Comparison of ENCODE assay signal across 27 cellular contexts in genomic region chr4:56147371-56147770, GRCh38.
DNase-seq lines count a peak whose midpoint lies in the region; ATAC-seq, FAIRE-seq and TF ChIP-seq lines count a peak whose summit lies in the region.
"Had no signal": no experiment of that assay in that cellular context is flagged by ENCODE, and none has a peak within 500 bp of the region (broad histone marks: within the 10 kb centered on the region; RNA-seq: fewer than 3 reads in every experiment).

No MANE protein-coding gene starts in this region.

- H2AFZ ChIP-seq in HepG2 (ENCODE audit: low read length) (no peak overlapping the region), astrocyte (ENCODE audit: low read depth, low read length) (no peak overlapping the region)

- H3K4me3 ChIP-seq in HepG2 (replicated peaks in 1 of 3; ENCODE audit: insufficient read depth in 1 of 3, low read depth in 2 of 3, low read length in 3 of 3), result no peak overlapping the region
- H3K4me3 ChIP-seq in right lobe of liver, result no peak overlapping the region
- H3K4me3 ChIP-seq in astrocyte (ENCODE audit: insufficient read depth, low read depth, low read length), result no peak overlapping the region
- no peak overlapping the region for H3K4me3 ChIP-seq in fibroblast of villous mesenchyme (ENCODE audit: low read depth, low read length)
- no peak overlapping the region for H3K4me3 ChIP-seq in ovary
- H3K4me3 ChIP-seq: lung, spleen, upper lobe of right lung had no signal

- H3K9me3 Mint-ChIP-seq in astrocyte (ENCODE audit: unreplicated experiment), result no peaks in the 10 kb centered on the region
- H3K9me3 Mint-ChIP-seq: activated T-cell treated with anti-CD3 and anti-CD28 coated beads, Interleukin-2, amount 50 U/mL, for 4 hours; HFFc6 had no signal

- H3K9me3 ChIP-seq in HepG2 (ENCODE audit: low read length) (no peaks in the 10 kb centered on the region), right lobe of liver (no peaks in the 10 kb centered on the region), astrocyte (ENCODE audit: insufficient read depth, low read depth, low read length) (no peaks in the 10 kb centered on the region), ovary (no peaks in the 10 kb centered on the region)
- H3K9me3 ChIP-seq: spleen, upper lobe of right lung had no signal

- no peak for TF ChIP-seq RAD21 in HepG2 (CRISPR knock-in tag; IDR thresholded peaks at IDR 0.05)

- FAIRE-seq in HepG2 (lab: Jason Lieb, UNC) (no peak), astrocyte (lab: Jason Lieb, UNC) (no peak)
- FAIRE-seq: GM12892, kidney had no signal

- in situ Hi-C loops in HepG2 (cut with HindIII; ENCODE audit: extremely low pct_ligation_motif_present, low pct_unique_long_range_greater_than_20kb), result no loop called here

- H3K9ac ChIP-seq in HepG2 (ENCODE audit: insufficient read depth, low read depth, low read length), result no peak overlapping the region
- H3K9ac ChIP-seq in astrocyte (ENCODE audit: low read length), result no peak overlapping the region

- H3K27me3 Mint-ChIP-seq in astrocyte (ENCODE audit: low read depth, unreplicated experiment), result no peaks in the 10 kb centered on the region

- H4K20me1 ChIP-seq in HepG2 (ENCODE audit: insufficient read depth, low read length) (no peaks in the 10 kb centered on the region), astrocyte (ENCODE audit: insufficient read depth, low read length) (no peaks in the 10 kb centered on the region)

- H3K4me2 ChIP-seq in HepG2 (ENCODE audit: low read depth, low read length) (no peak overlapping the region), astrocyte (ENCODE audit: low read length) (no peak overlapping the region)

- H3K79me2 ChIP-seq in HepG2 (ENCODE audit: insufficient read depth, low read length), result no peaks in the 10 kb centered on the region
- no peaks in the 10 kb centered on the region for H3K79me2 ChIP-seq in astrocyte (ENCODE audit: insufficient read depth, low read length)

- H3K36me3 ChIP-seq in HepG2 (replicated peaks in 1 of 2; ENCODE audit: control insufficient read depth in 1 of 2, insufficient read depth in 2 of 2, low read length in 2 of 2) (no peaks in the 10 kb centered on the region), right lobe of liver (no peaks in the 10 kb centered on the region), astrocyte (ENCODE audit: insufficient read depth, low read length) (no peaks in the 10 kb centered on the region), ovary (no peaks in the 10 kb centered on the region)
- H3K36me3 ChIP-seq: spleen, upper lobe of right lung had no signal

- TF ChIP-seq CTCF in HepG2 (CRISPR knock-in tag; IDR thresholded peaks at IDR 0.05), result no peak
- no peak for TF ChIP-seq CTCF in right lobe of liver (IDR thresholded peaks at IDR 0.05)
- TF ChIP-seq CTCF in astrocyte (IDR thresholded peaks at IDR 0.05; ENCODE audit: insufficient read depth, low read depth, low read length), result no peak
- TF ChIP-seq CTCF in fibroblast of villous mesenchyme (IDR thresholded peaks at IDR 0.05; ENCODE audit: insufficient read depth, low read depth, low read length), result no peak
- TF ChIP-seq CTCF in ovary (IDR thresholded peaks at IDR 0.05), result no peak

- H3K4me3 Mint-ChIP-seq in astrocyte (ENCODE audit: unreplicated experiment), result no peak overlapping the region
- H3K4me3 Mint-ChIP-seq: activated T-cell treated with anti-CD3 and anti-CD28 coated beads, Interleukin-2, amount 50 U/mL, for 4 hours; HFFc6 had no signal

- ATAC-seq in HepG2 (no peak), right lobe of liver (no peak), GM21360 (IDR thresholded peaks at IDR 0.05; ENCODE audit: unreplicated experiment) (no peak)
- ATAC-seq: activated T-cell treated with anti-CD3 and anti-CD28 coated beads, Interleukin-2, amount 50 U/mL, for 4 hours; stimulated activated naive CD8-positive, alpha-beta T cell treated with anti-CD3 and anti-CD28 coated beads, Interleukin-15, Interleukin-2, amounts not matched to agents 100 U/mL and 50 U/mL, for 24 hours; upper lobe of right lung had no signal

- H3K27me3 ChIP-seq in HepG2 (ENCODE audit: control insufficient read depth in 1 of 2, insufficient read depth in 2 of 2, low read length in 2 of 2), result no peaks in the 10 kb centered on the region
- H3K27me3 ChIP-seq in right lobe of liver, result no peaks in the 10 kb centered on the region
- H3K27me3 ChIP-seq in astrocyte (ENCODE audit: insufficient read depth, low read length), result no peaks in the 10 kb centered on the region
- no peaks in the 10 kb centered on the region for H3K27me3 ChIP-seq in ovary
- H3K27me3 ChIP-seq: spleen, upper lobe of right lung had no signal

- TF ChIP-seq POLR2A in HepG2 (IDR thresholded peaks at IDR 0.05; ENCODE audit: insufficient read depth in 1 of 2, low read depth in 2 of 2, low read length in 2 of 2), result no peak
- TF ChIP-seq POLR2A in right lobe of liver (IDR thresholded peaks at IDR 0.05), result no peak
- TF ChIP-seq POLR2A in ovary (IDR thresholded peaks at IDR 0.05), result no peak

- H3K27ac ChIP-seq in HepG2 (ENCODE audit: extremely low read length, insufficient read depth, low read length), result no peak overlapping the region
- no peak overlapping the region for H3K27ac ChIP-seq in right lobe of liver
- H3K27ac ChIP-seq in astrocyte (ENCODE audit: low read depth, low read length), result no peak overlapping the region
- H3K27ac ChIP-seq in ovary, result no peak overlapping the region
- H3K27ac ChIP-seq: spleen, upper lobe of right lung had no signal

- BruUV-seq in HepG2 (replicated peaks; lab: Mats Ljungman, UMichigan), result no TSS peak

- CTCF ChIA-PET in HepG2 (lab: Yijun Ruan, JAX; ENCODE audit: low intra/inter-chr PET ratio, low total read pairs), result no interaction called here

- H3K36me3 Mint-ChIP-seq in astrocyte (ENCODE audit: low read depth, unreplicated experiment), result no peaks in the 10 kb centered on the region

- POLR2A ChIA-PET in HepG2 (lab: Yijun Ruan, JAX), result no interaction called here

- TF ChIP-seq EP300 in HepG2 (IDR thresholded peaks at IDR 0.05; ENCODE audit: low read depth in 2 of 2, low read length in 2 of 2) (no peak), HepG2 (CRISPR knock-in tag; IDR thresholded peaks at IDR 0.05; ENCODE audit: borderline replicate concordance) (no peak), ovary (IDR thresholded peaks at IDR 0.05) (no peak)

- intact Hi-C loops in HepG2 (cut with micrococcal nuclease; ENCODE audit: unreplicated experiment), result no loop called here
- intact Hi-C loops in right lobe of liver (cut with DNase I), result no loop called here
- intact Hi-C loops in ovary (cut with DNase I), result no loop called here

- H3K4me1 Mint-ChIP-seq in astrocyte (ENCODE audit: low read depth, unreplicated experiment), result peaks cover 18% of the 10 kb centered on the region

- DNase-seq in HepG2 (ENCODE audit: low spot score), result no peak
- DNase-seq in right lobe of liver, result no peak
- peak; percentile 40 for DNase-seq in astrocyte (ENCODE audit: low read depth)
- DNase-seq in fibroblast of villous mesenchyme (ENCODE audit: low read depth), result peak; percentile 67
- no peak for DNase-seq in MV-4-11 (lab: John Stamatoyannopoulos, UW)
- no peak for DNase-seq in ovary
- DNase-seq in NCI-H1048 (lab: John Stamatoyannopoulos, UW), result no peak
- DNase-seq: activated CD4-positive, alpha-beta T cell treated with anti-CD3 and anti-CD28 coated beads for 1 hour; activated CD8-positive, alpha-beta memory T cell treated with anti-CD3 and anti-CD28 coated beads for 24 hours; activated naive CD4-positive, alpha-beta T cell treated with Interleukin-2 at 50 U/mL for 16 hours; activated T-cell treated with anti-CD3 and anti-CD28 coated beads, Interleukin-2, amount 50 U/mL, for 4 hours; C1 segment of cervical spinal cord; caudate nucleus; HFFc6; Kasumi-1; kidney; NCI-H524 treated with DMSO at 0.1 percent for 48 hours; nucleus accumbens; retina; RPMI8226; spleen; stimulated activated CD4-positive, alpha-beta T cell treated with anti-CD3 and anti-CD28 coated beads, Interleukin-4, amount 100 ng/mL, for 1 hour; stimulated activated naive CD8-positive, alpha-beta T cell treated with anti-CD3 and anti-CD28 coated beads, Interleukin-15, Interleukin-2, amounts not matched to agents 100 U/mL and 50 U/mL, for 24 hours; upper lobe of right lung had no signal

- H3K27ac Mint-ChIP-seq in astrocyte (ENCODE audit: unreplicated experiment), result no peak overlapping the region
- H3K27ac Mint-ChIP-seq: HFFc6 had no signal

- H3K4me1 ChIP-seq in HepG2 (ENCODE audit: insufficient read depth, low read length) (no peaks in the 10 kb centered on the region), right lobe of liver (no peaks in the 10 kb centered on the region), astrocyte (ENCODE audit: insufficient read depth, low read length) (no peaks in the 10 kb centered on the region), ovary (ENCODE audit: insufficient read depth) (peaks cover 3% of the 10 kb centered on the region)
- H3K4me1 ChIP-seq: spleen, upper lobe of right lung had no signal

TF ChIP-seq in HepG2, 621 proteins besides CTCF, POLR2A, EP300 and RAD21 (continues in another document):
- TF ChIP-seq FOXO1 (CRISPR knock-in tag; IDR thresholded peaks at IDR 0.05) (no peak), SRF (IDR thresholded peaks at IDR 0.05; ENCODE audit: low read depth, low read length) (no peak), REPIN1 (CRISPR knock-in tag; IDR thresholded peaks at IDR 0.05; ENCODE audit: borderline replicate concordance, low read depth) (no peak), GZF1 (CRISPR knock-in tag; IDR thresholded peaks at IDR 0.05) (no peak)

Comparison
In these comparisons a context has a peak if more than half of its experiments do, and no peak if none do; other contexts are left out.
1. DNase-seq: peak in astrocyte (single experiment) and fibroblast of villous mesenchyme (single experiment); none in HepG2 (single experiment), right lobe of liver (0 of 3), MV-4-11 (single experiment), ovary (0 of 5) and NCI-H1048 (single experiment).